ENCODE assay signal across 8 cellular contexts in genomic region chr11:57482782-57483569, GRCh38. TPM values are rescaled to one million over a fixed set of nuclear protein-coding genes. Genes with fewer than 3 reads are reported as not detected.
DNase-seq lines count a peak whose midpoint lies in the region; ATAC-seq and TF ChIP-seq lines count a peak whose summit lies in the region.

No MANE protein-coding gene starts in this region.

- H4K20me1 ChIP-seq in BLaER1, result no peaks in the 10 kb centered on the region

- 2% methylated on average over 49 to 52 of the region's 52 CpGs for WGBS in heart right ventricle, 2 donors

- DNase-seq in NT2/D1 (ENCODE audit: low read depth, low spot score) (no peak), heart right ventricle (peak in 1 of 2 donors; percentile 46), dedifferentiated amniotic fluid mesenchymal stem cell (ENCODE audit: extremely low spot score) (no peak), GDM1 (lab: John Stamatoyannopoulos, UW) (no peak)
- peak; percentile 67 for DNase-seq in activated naive CD4-positive, alpha-beta T cell treated with Interleukin-2 at 50 U/mL for 16 hours

- intact Hi-C loops in heart right ventricle (cut with DNase I), result loop anchor here in 4 of 10 donors (2.0 to 10.0 kb wide), 3 partner anchors 24 to 138 kb away; no protein-coding TSS in a partner anchor

- H3K27ac ChIP-seq in BLaER1 (peak overlapping the region; percentile 97), heart right ventricle (no peak overlapping the region), skin epidermis (no peak overlapping the region)

- H3K4me1 ChIP-seq in BLaER1, result peaks cover 76% of the 10 kb centered on the region
- H3K4me1 ChIP-seq in NT2/D1 (ENCODE audit: insufficient read depth, insufficient read length), result peaks cover 12% of the 10 kb centered on the region
- H3K4me1 ChIP-seq in heart right ventricle, result peaks cover 8 to 31% (median 16%) of the 10 kb centered on the region in 9 donors

- H3K9me3 ChIP-seq in BLaER1, result no peaks in the 10 kb centered on the region
- H3K9me3 ChIP-seq in NT2/D1 (ENCODE audit: insufficient read depth, low read length), result no peaks in the 10 kb centered on the region
- H3K9me3 ChIP-seq in heart right ventricle, result no peaks in the 10 kb centered on the region

- peak overlapping the region; percentile 71 for H3K4me3 ChIP-seq in BLaER1
- peak overlapping the region; percentile 62 for H3K4me3 ChIP-seq in NT2/D1 (ENCODE audit: insufficient read length, low read depth)
- peak overlapping the region; percentile 7 to 55 (median 42) for H3K4me3 ChIP-seq in heart right ventricle
- peak overlapping the region in 5 of 7 experiments; percentile 10 to 30 (median 16) for H3K4me3 ChIP-seq in skin epidermis

- H3K27me3 ChIP-seq in BLaER1 (no peaks in the 10 kb centered on the region), NT2/D1 (ENCODE audit: insufficient read depth, insufficient read length) (peaks cover 20% of the 10 kb centered on the region), heart right ventricle (peaks cover 0 to 35% (median 24%) of the 10 kb centered on the region in 7 donors)

- H3K36me3 ChIP-seq in BLaER1 (peaks cover 30% of the 10 kb centered on the region), NT2/D1 (ENCODE audit: insufficient read depth, insufficient read length, low read length) (no peaks in the 10 kb centered on the region), heart right ventricle (peaks cover 0 to 38% (median 8%) of the 10 kb centered on the region in 9 donors)

- H3K4me2 ChIP-seq in BLaER1, result peak overlapping the region; percentile 99

- TF ChIP-seq CTCF in heart right ventricle (IDR thresholded peaks at IDR 0.05), result peak; percentile 41 to 80 (median 67)

- H3K9ac ChIP-seq in BLaER1, result peak overlapping the region; percentile 89
- H3K9ac ChIP-seq in NT2/D1 (ENCODE audit: insufficient read length, low read depth), result peak overlapping the region; percentile 90

- ATAC-seq in GM21825 (IDR thresholded peaks at IDR 0.05; ENCODE audit: unreplicated experiment) (peak; percentile 59), heart right ventricle (peak; percentile 48 to 71 (median 59))

RNA-seq across cellular contexts. Expression of gene RTN4RL2, which starts 22.6 kb away (rescaled TPM):
- 1 to 10 TPM in 3 of 10 donors, under 1 TPM in 7; 0.33 to 1.5 (median 0.87) TPM for total RNA-seq in heart right ventricle
- polyA plus RNA-seq in heart right ventricle, result 1 to 10 TPM in 1 of 2 donors, under 1 TPM in 1; 0.88 to 1.3 TPM

RNA-seq across cellular contexts. Expression of gene SLC43A1, which starts 32.5 kb away (rescaled TPM):
- 1 to 10 TPM; 3.4 to 8.9 (median 4.7) TPM for total RNA-seq in heart right ventricle
- polyA plus RNA-seq in heart right ventricle, result 10 to 100 TPM in 1 of 2 donors, 1 to 10 TPM in 1; 6.7 to 16.5 TPM

RNA-seq across cellular contexts. Expression of gene TIMM10, which starts 47.6 kb away (rescaled TPM):
- total RNA-seq in heart right ventricle, result 10 to 100 TPM; 38.0 to 76.6 (median 51.5) TPM
- polyA plus RNA-seq in heart right ventricle, result 100 to 1,000 TPM in 1 of 2 donors, 10 to 100 TPM in 1; 22.9 to 163 TPM

RNA-seq across cellular contexts. Expression of gene SMTNL1, which starts 54.4 kb away (rescaled TPM):
- total RNA-seq in heart right ventricle, result not detected
- polyA plus RNA-seq in heart right ventricle, result not detected

RNA-seq across cellular contexts. Expression of gene SLC43A3, which starts 56.1 kb away (rescaled TPM):
- 10 to 100 TPM; 12.1 to 36.2 (median 19.8) TPM for total RNA-seq in heart right ventricle
- 10 to 100 TPM; 16.6 to 24.7 TPM for polyA plus RNA-seq in heart right ventricle

Comparison
In these comparisons a context has a peak if more than half of its experiments do, and no peak if none do; other contexts are left out.
1. H3K4me3 ChIP-seq: peak in every context shown above with its lines; median percentile 71 in BLaER1; 62 in NT2/D1; 42 in heart right ventricle; 16 in skin epidermis.